Comparison of ENCODE assay signal across 8 cellular contexts in the genomic region with DNA sequence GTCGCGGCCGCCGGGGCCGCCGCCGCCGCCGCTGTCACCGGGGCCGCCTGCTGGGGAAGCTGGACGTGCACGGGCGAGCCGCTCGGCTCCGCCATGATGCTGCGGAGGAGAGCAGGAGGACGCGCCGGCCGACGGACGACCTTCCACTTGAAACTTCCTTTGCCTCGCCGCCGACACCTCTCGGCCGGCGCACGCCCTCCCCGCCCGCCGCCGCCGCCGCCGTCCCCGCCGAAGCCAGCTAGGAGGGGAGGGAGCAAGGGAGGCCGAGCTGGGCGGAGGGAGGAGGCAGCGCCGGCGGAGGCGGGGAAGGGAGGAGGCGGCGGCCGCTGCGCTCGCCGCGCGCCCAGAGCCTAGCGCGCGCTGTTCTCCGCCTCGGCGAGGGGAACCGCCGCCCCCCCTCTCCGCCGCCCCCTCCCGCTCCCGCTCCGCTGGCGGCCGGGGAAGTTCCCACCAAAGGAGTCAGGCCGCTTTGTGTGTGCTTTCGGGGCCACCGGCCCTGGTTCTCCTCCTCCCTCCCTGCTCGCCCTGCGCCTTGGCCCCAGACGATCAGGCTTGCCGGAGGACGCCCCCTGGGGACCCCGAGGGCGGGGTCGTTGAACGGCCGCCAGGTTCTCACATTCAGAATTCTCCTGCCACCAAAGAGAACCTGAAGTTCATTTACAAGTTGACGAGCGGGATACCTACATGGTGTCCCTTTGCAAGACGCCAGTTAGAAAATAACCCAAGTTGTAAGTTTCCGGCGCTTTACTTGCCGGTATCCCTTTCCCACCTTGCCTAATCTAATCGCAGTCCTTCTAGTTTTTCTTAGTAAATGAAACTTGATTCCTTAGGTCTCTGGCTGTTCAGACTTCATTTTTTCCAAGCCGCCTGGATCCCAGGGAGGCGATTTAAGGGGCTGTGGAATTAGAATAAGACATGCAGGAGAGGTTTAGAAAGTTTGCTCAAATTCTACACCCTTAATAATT. TPM values are rescaled to one million over a fixed set of nuclear protein-coding genes. Genes with fewer than 3 reads are reported as not detected.
DNase-seq lines count a peak whose midpoint lies in the region; ATAC-seq and TF ChIP-seq lines count a peak whose summit lies in the region.

A gene (minus strand): TSS at position 255 of the 965 bp plus-strand sequence. CDS start 160 bp downstream, at position 95.

- peaks cover 7% of the 10 kb centered on the region; the same call in 1 of the 2 replicates for H3F3A ChIP-seq in GM23338 (replicated peaks; ENCODE audit: low read depth)

- H3K36me3 Mint-ChIP-seq in GM23338 (ENCODE audit: low read depth), result no peaks in the 10 kb centered on the region
- H3K36me3 Mint-ChIP-seq in activated naive CD4-positive, alpha-beta T cell treated with anti-CD3 and anti-CD28 coated beads, Interleukin-2, amount 10 ng/mL, durations not matched to agents 7 days and 5 days, result peaks cover 4% of the 10 kb centered on the region

- H3K27ac ChIP-seq in GM23338 (ENCODE audit: low read depth) (peak within 1 kb of the TSS; percentile 72), gastroesophageal sphincter (peak within 1 kb of the TSS; percentile 77 to 92 (median 90)), neuronal stem cell (replicated peaks; ENCODE audit: low read length) (peak within 1 kb of the TSS; percentile 54)

- no peaks in the 10 kb centered on the region for H3K9me3 ChIP-seq in gastroesophageal sphincter
- peaks cover 0 to 4% of the 10 kb centered on the region in 2 donors for H3K9me3 ChIP-seq in neuronal stem cell (replicated peaks in 1 of 2; ENCODE audit: control insufficient read depth in 2 of 2, insufficient read depth in 1 of 2, low read depth in 1 of 2, low read length in 2 of 2)

- H3K4me2 ChIP-seq in GM23338 (peak within 1 kb of the TSS; percentile 89), neuronal stem cell (ENCODE audit: insufficient read depth, low read length, poor library complexity, severe bottlenecking) (peak within 1 kb of the TSS; percentile 82)

- H3K79me1 ChIP-seq in neuronal stem cell (ENCODE audit: low read depth, low read length), result peaks cover 1% of the 10 kb centered on the region

- peak; percentile 83 for DNase-seq in EH (ENCODE audit: low read depth)
- peak; percentile 90 for DNase-seq in GM23338 (ENCODE audit: low spot score)
- DNase-seq in Kasumi-1 (lab: John Stamatoyannopoulos, UW), result peak; percentile 82 to 83
- DNase-seq in SK-MEL-5 (ENCODE audit: low read depth, low spot score), result peak; percentile 63
- peak; percentile 82 for DNase-seq in activated naive CD4-positive, alpha-beta T cell treated with anti-CD3 and anti-CD28 coated beads, Interleukin-2, amount 10 ng/mL, durations not matched to agents 7 days and 5 days
- peak; percentile 77 for DNase-seq in neuronal stem cell (ENCODE audit: low spot score)

- H3K4me1 ChIP-seq in GM23338 (ENCODE audit: insufficient read depth) (peaks cover 36% of the 10 kb centered on the region), gastroesophageal sphincter (peaks cover 0 to 55% (median 0%) of the 10 kb centered on the region in 3 donors), neuronal stem cell (ENCODE audit: control insufficient read depth in 2 of 2, insufficient read depth in 1 of 2, low read depth in 1 of 2, low read length in 2 of 2) (peaks cover 3 to 11% of the 10 kb centered on the region in 2 donors)

- CTCF ChIA-PET in activated naive CD4-positive, alpha-beta T cell treated with anti-CD3 and anti-CD28 coated beads, Interleukin-2, amount 10 ng/mL, durations not matched to agents 7 days and 5 days (lab: Charles Lee), result no interaction called here

- no peak within 1 kb of the TSS for H3K14ac ChIP-seq in neuronal stem cell (ENCODE audit: low read length)

- peak within 1 kb of the TSS; percentile 86 for H3K4me3 Mint-ChIP-seq in GM23338
- H3K4me3 Mint-ChIP-seq in activated naive CD4-positive, alpha-beta T cell treated with anti-CD3 and anti-CD28 coated beads, Interleukin-2, amount 10 ng/mL, durations not matched to agents 7 days and 5 days, result peak within 1 kb of the TSS; percentile 92

- H3K27me3 ChIP-seq in GM23338 (ENCODE audit: insufficient read depth) (peaks cover 8% of the 10 kb centered on the region; the same call in 1 of the 2 replicates), gastroesophageal sphincter (no peaks in the 10 kb centered on the region), neuronal stem cell (ENCODE audit: control insufficient read depth in 3 of 3, insufficient read depth in 3 of 3, low read depth in 1 of 3, low read length in 3 of 3) (peaks cover 0 to 21% (median 0%) of the 10 kb centered on the region in 3 experiments)

- TF ChIP-seq CTCF in GM23338 (conservative IDR thresholded peaks at IDR 0.05; ENCODE audit: low read depth in 2 of 2) (peak in 1 of 2 experiments; percentile 33; a peak in 2 of 4 replicates), gastroesophageal sphincter (IDR thresholded peaks at IDR 0.05) (peak in 2 of 4 experiments; percentile 4 to 20), subcutaneous adipose tissue (IDR thresholded peaks at IDR 0.05; ENCODE audit: low read depth) (no peak)

- H3K9ac ChIP-seq in neuronal stem cell (ENCODE audit: low read depth, low read length, poor library complexity), result peak within 1 kb of the TSS; percentile 79

- H3K36me3 ChIP-seq in GM23338 (ENCODE audit: insufficient read depth) (no peaks in the 10 kb centered on the region), gastroesophageal sphincter (no peaks in the 10 kb centered on the region), neuronal stem cell (replicated peaks in 1 of 2; ENCODE audit: control insufficient read depth in 2 of 2, insufficient read depth in 2 of 2, low read length in 2 of 2) (peaks cover 0 to 13% of the 10 kb centered on the region in 2 donors)

- H3K79me2 ChIP-seq in GM23338 (replicated peaks; ENCODE audit: insufficient read depth), result peaks cover 13% of the 10 kb centered on the region

- H3K27ac Mint-ChIP-seq in GM23338, result peak within 1 kb of the TSS; percentile 72
- H3K27ac Mint-ChIP-seq in activated naive CD4-positive, alpha-beta T cell treated with anti-CD3 and anti-CD28 coated beads, Interleukin-2, amount 10 ng/mL, durations not matched to agents 7 days and 5 days, result peak within 1 kb of the TSS; percentile 96

- no peaks in the 10 kb centered on the region for H3K9me2 ChIP-seq in GM23338 (ENCODE audit: insufficient read depth)

- H3K4me3 ChIP-seq in GM23338, result peak within 1 kb of the TSS; percentile 62
- peak within 1 kb of the TSS; percentile 85 to 92 for H3K4me3 ChIP-seq in gastroesophageal sphincter
- H3K4me3 ChIP-seq in neuronal stem cell (ENCODE audit: low read length in 2 of 2), result peak within 1 kb of the TSS; percentile 75 to 84

- H2BK12ac ChIP-seq in neuronal stem cell (ENCODE audit: low read length), result no peak within 1 kb of the TSS

- peak within 1 kb of the TSS; percentile 91 for H3K18ac ChIP-seq in neuronal stem cell (ENCODE audit: low read length)

- peak; percentile 22 to 30 for TF ChIP-seq POLR2A in gastroesophageal sphincter (IDR thresholded peaks at IDR 0.05)

- no peak for TF ChIP-seq EP300 in gastroesophageal sphincter (IDR thresholded peaks at IDR 0.05)

- H3K9me3 Mint-ChIP-seq in GM23338, result no peaks in the 10 kb centered on the region
- no peaks in the 10 kb centered on the region for H3K9me3 Mint-ChIP-seq in activated naive CD4-positive, alpha-beta T cell treated with anti-CD3 and anti-CD28 coated beads, Interleukin-2, amount 10 ng/mL, durations not matched to agents 7 days and 5 days

- H4K20me1 ChIP-seq in GM23338 (replicated peaks; ENCODE audit: insufficient read depth), result 0 out of 2 replicates have a peak, but pooled peaks cover 8% of the 10 kb centered on the region

- H3K4me1 Mint-ChIP-seq in GM23338, result peaks cover 36% of the 10 kb centered on the region
- peaks cover 45% of the 10 kb centered on the region for H3K4me1 Mint-ChIP-seq in activated naive CD4-positive, alpha-beta T cell treated with anti-CD3 and anti-CD28 coated beads, Interleukin-2, amount 10 ng/mL, durations not matched to agents 7 days and 5 days

- H2AK5ac ChIP-seq in neuronal stem cell (ENCODE audit: low read depth, low read length), result no peak within 1 kb of the TSS

- no peak within 1 kb of the TSS for H2BK5ac ChIP-seq in neuronal stem cell (ENCODE audit: low read length)

- in situ Hi-C loops in SK-MEL-5 (cut with HindIII; ENCODE audit: low pct_unique_long_range_greater_than_20kb, low sequenced_read_pairs), result no loop called here

- ATAC-seq in GM23338 (peak; percentile 80), gastroesophageal sphincter (peak; percentile 90)

- no peak within 1 kb of the TSS for H4K91ac ChIP-seq in neuronal stem cell (ENCODE audit: low read depth, low read length, poor library complexity)

- peak within 1 kb of the TSS; percentile 74 for H2AFZ ChIP-seq in GM23338
- peak within 1 kb of the TSS; percentile 93 for H2AFZ ChIP-seq in neuronal stem cell (ENCODE audit: low read length)

- WGBS in gastroesophageal sphincter (ENCODE audit: low coverage in 1 of 2), 2 donors, result 1 to 2% methylated on average over 9 to 17 of the region's 91 CpGs
- WGBS in neuronal stem cell (ENCODE audit: extremely low coverage in 2 of 2, insufficient read length in 2 of 2, insufficient replicate concordance in 1 of 2), 2 donors, result no CpG with 5 or more reads among the region's 91 CpGs

- no peak within 1 kb of the TSS for H4K8ac ChIP-seq in neuronal stem cell (ENCODE audit: low read depth, low read length)

- peak within 1 kb of the TSS; percentile 46 for H2BK15ac ChIP-seq in neuronal stem cell (ENCODE audit: low read length)

- H3K4ac ChIP-seq in neuronal stem cell (ENCODE audit: low read length), result no peak within 1 kb of the TSS

- peaks cover 3% of the 10 kb centered on the region for H3K27me3 Mint-ChIP-seq in GM23338 (ENCODE audit: insufficient read depth, low read depth, poor library complexity)
- no peaks in the 10 kb centered on the region for H3K27me3 Mint-ChIP-seq in activated naive CD4-positive, alpha-beta T cell treated with anti-CD3 and anti-CD28 coated beads, Interleukin-2, amount 10 ng/mL, durations not matched to agents 7 days and 5 days

- H2BK120ac ChIP-seq in neuronal stem cell (ENCODE audit: low read depth, low read length), result no peak within 1 kb of the TSS

- H3K23ac ChIP-seq in neuronal stem cell (ENCODE audit: low read depth, low read length, poor library complexity), result peak within 1 kb of the TSS; percentile 92

TF ChIP-seq in GM23338, 12 proteins besides CTCF, POLR2A, EP300 and RAD21 (continues in another document):
- TF ChIP-seq NANOG (IDR thresholded peaks at IDR 0.05; ENCODE audit: borderline replicate concordance), result no peak
- no peak for TF ChIP-seq CREB1 (CRISPR knock-in tag; IDR thresholded peaks at IDR 0.05; ENCODE audit: low read depth)
- TF ChIP-seq STAT1 (IDR thresholded peaks at IDR 0.05; ENCODE audit: unreplicated experiment), result no peak
- TF ChIP-seq EZH2phosphoT487 (IDR thresholded peaks at IDR 0.05; ENCODE audit: unreplicated experiment), result no peak

RNA-seq across cellular contexts. Expression of the gene that starts here (rescaled TPM):
- 14.2 and 16.9 TPM in 2 replicates for total RNA-seq in GM23338 (2014; rRNA removed; shearing (Covaris generic))
- 9.5 and 10.0 TPM in 2 replicates for polyA plus RNA-seq in GM23338 (2016; fragmentation: Nextera tagmentation; extraction: Ambion mirVana)
- total RNA-seq in SK-MEL-5 (2014; rRNA removed; shearing (Covaris generic)), result 8.5 and 8.9 TPM in 2 replicates
- 11.9 and 13.5 TPM in 2 replicates for polyA plus RNA-seq in SK-MEL-5 (2015; cell fraction: cytosol; rRNA removed)
- 5.5 and 7.3 TPM in 2 replicates for polyA plus RNA-seq in SK-MEL-5 (2015; cell fraction: nucleus; rRNA removed)
- total RNA-seq in gastroesophageal sphincter, result 10 to 100 TPM; 35.3 to 58.0 (median 47.0) TPM
- 13.6 TPM for polyA plus RNA-seq in neuronal stem cell (2013, experiment 1 of 2)
- 13.1 TPM for polyA plus RNA-seq in neuronal stem cell (2013, experiment 2 of 2)
- 10 to 100 TPM; 40.1 to 68.6 (median 56.5) TPM for total RNA-seq in subcutaneous adipose tissue

Comparison
In these comparisons a context has a peak if more than half of its experiments do, and no peak if none do; other contexts are left out.
1. Peak in every context shown above with its lines: DNase-seq, ATAC-seq, H3K4me3 ChIP-seq and H3K27ac ChIP-seq.